In the genomic region with DNA sequence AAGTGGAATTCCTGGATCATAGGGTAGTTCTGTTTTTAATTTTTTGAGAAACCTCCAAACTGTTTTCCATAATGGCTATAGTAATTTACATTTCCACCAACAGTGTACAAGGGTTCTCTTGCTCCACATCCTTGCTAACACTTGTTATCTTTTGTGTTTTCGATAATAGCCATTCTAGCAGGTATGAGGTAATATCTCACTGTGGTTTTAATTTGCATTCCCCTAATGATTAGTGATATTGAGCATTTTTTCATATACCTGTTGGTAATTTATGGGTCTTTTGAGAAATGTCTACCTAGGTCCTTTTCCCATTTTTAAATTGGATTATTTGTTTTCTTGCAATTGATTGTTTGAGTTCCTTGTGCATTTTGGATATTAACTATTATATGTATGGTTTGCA, we compare ENCODE assay signal across 29 cellular contexts.
"Had no signal": no experiment of that assay in that cellular context is flagged by ENCODE, and none has a peak within 500 bp of the region (broad histone marks: within the 10 kb centered on the region; RNA-seq: fewer than 3 reads in every experiment).

No MANE protein-coding gene starts in this region.

- H3K4me2 ChIP-seq: hepatocyte had no signal

- H3K36me3 ChIP-seq: colonic mucosa, esophagus muscularis mucosa, esophagus squamous epithelium, gastrocnemius medialis, gastroesophageal sphincter, heart left ventricle, heart right ventricle had no signal

- H3K9me3 ChIP-seq: colonic mucosa, esophagus muscularis mucosa, esophagus squamous epithelium, gastrocnemius medialis, gastroesophageal sphincter, heart left ventricle had no signal

- H3K4me1 ChIP-seq: colonic mucosa, foreskin keratinocyte had no signal

- ATAC-seq: effector memory CD8-positive, alpha-beta T cell; esophagus mucosa; foreskin keratinocyte; gastrocnemius medialis; gastroesophageal sphincter; heart left ventricle; heart right ventricle had no signal

- H3K4me3 Mint-ChIP-seq: dendritic cell treated with granulocyte-macrophage colony-stimulating factor and Interleukin-4, amounts not matched to agents 40 ng/mL and 50 ng/mL, for 4 days; effector memory CD8-positive, alpha-beta T cell; endodermal cell had no signal

- DNase-seq: colonic mucosa; cortex of kidney; dermis blood vessel endothelial cell; dorsolateral prefrontal cortex; effector CD4-positive, alpha-beta T cell; effector CD8-positive, alpha-beta T cell; effector memory CD4-positive, alpha-beta T cell; effector memory CD8-positive, alpha-beta T cell; endodermal cell; erythroblast; esophagus squamous epithelium; foreskin fibroblast; foreskin keratinocyte; foreskin melanocyte; gastrocnemius medialis; glutamatergic neuron; head of caudate nucleus; heart left ventricle; heart right ventricle had no signal

- H3K27me3 ChIP-seq: colonic mucosa, dorsolateral prefrontal cortex, esophagus muscularis mucosa, esophagus squamous epithelium, foreskin keratinocyte, gastrocnemius medialis, gastroesophageal sphincter, heart left ventricle, heart right ventricle, hepatocyte had no signal

- H3K27me3 Mint-ChIP-seq: dendritic cell treated with granulocyte-macrophage colony-stimulating factor and Interleukin-4, amounts not matched to agents 40 ng/mL and 50 ng/mL, for 4 days; effector memory CD8-positive, alpha-beta T cell had no signal

- H3K27ac ChIP-seq: colonic mucosa, coronary artery, dorsolateral prefrontal cortex, epithelial cell of prostate, esophagus muscularis mucosa, esophagus squamous epithelium, foreskin keratinocyte, gastrocnemius medialis, gastroesophageal sphincter, heart left ventricle, heart right ventricle, hepatocyte had no signal

- H3K4me3 ChIP-seq: colonic mucosa, coronary artery, dorsolateral prefrontal cortex, esophagus muscularis mucosa, esophagus squamous epithelium, gastrocnemius medialis, gastroesophageal sphincter, heart left ventricle, heart right ventricle, hepatocyte had no signal

- FAIRE-seq: endometrium, endothelial cell of umbilical vein, frontal cortex had no signal

- H2AFZ ChIP-seq: hepatocyte had no signal

- H3K9me3 Mint-ChIP-seq: dendritic cell treated with granulocyte-macrophage colony-stimulating factor and Interleukin-4, amounts not matched to agents 40 ng/mL and 50 ng/mL, for 4 days; effector memory CD8-positive, alpha-beta T cell; endodermal cell had no signal

- H3K27ac Mint-ChIP-seq: dendritic cell treated with granulocyte-macrophage colony-stimulating factor and Interleukin-4, amounts not matched to agents 40 ng/mL and 50 ng/mL, for 4 days; endodermal cell had no signal
